Comparison of ENCODE assay signal across 15 cellular contexts in genomic region chr16:67663877-67664222, GRCh38. TPM values are rescaled to one million over a fixed set of nuclear protein-coding genes. Genes with fewer than 3 reads are reported as not detected.
DNase-seq lines count a peak whose midpoint lies in the region; TF ChIP-seq lines count a peak whose summit lies in the region.
"Had no signal": no experiment of that assay in that cellular context is flagged by ENCODE, and none has a peak within 500 bp of the region (broad histone marks: within the 10 kb centered on the region; RNA-seq: fewer than 3 reads in every experiment).

No MANE protein-coding gene starts in this region.

- DNase-seq in neural progenitor cell (ENCODE audit: low spot score) = no peak
- DNase-seq in KBM-7 = no peak
- DNase-seq in prostate gland (ENCODE audit: low spot score) = no peak
- no peak for DNase-seq in ACHN
- DNase-seq: lower lobe of right lung, NCI-H1694 treated with DMSO at 0.1 percent for 48 hours had no signal

- H3F3A ChIP-seq in DOHH2 (ENCODE audit: control insufficient read depth, insufficient read depth) = 0 out of 2 replicates have a peak, but pooled peaks cover 2% of the 10 kb centered on the region
- H3F3A ChIP-seq in neural progenitor cell (ENCODE audit: low read depth) = peaks cover 38% of the 10 kb centered on the region

- H3K4me3 Mint-ChIP-seq in brain = peak overlapping the region in 4 of 5 experiments; percentile 55 to 82 (median 64)
- peak overlapping the region; percentile 69 for H3K4me3 Mint-ChIP-seq in neural progenitor cell
- H3K4me3 Mint-ChIP-seq: activated CD4-positive, alpha-beta memory T cell treated with anti-CD3 and anti-CD28 coated beads for 36 hours; T-helper 2 cell treated with Interferon-gamma antibody and Interleukin-4, amounts not matched to agents 5 μg/mL and 100 μg/mL, for 36 hours had no signal

- in situ Hi-C loops in KBM-7 (cut with MboI; ENCODE audit: low pct_unique_long_range_greater_than_20kb, low sequenced_read_pairs) (no loop called here), ACHN (cut with HindIII; ENCODE audit: low pct_ligation_motif_present, low pct_unique_long_range_greater_than_20kb, low sequenced_read_pairs) (no loop called here)

- H3K36me3 ChIP-seq in DOHH2 (ENCODE audit: control insufficient read depth, low read length) (peaks cover 28% of the 10 kb centered on the region), neural progenitor cell (no peaks in the 10 kb centered on the region), prostate gland (no peaks in the 10 kb centered on the region)
- H3K36me3 ChIP-seq: SJCRH30 had no signal

- 92% methylated on average over 6 of the region's 6 CpGs for WGBS in prostate gland

- H3K4me1 ChIP-seq in DOHH2 (ENCODE audit: control insufficient read depth, low read length) (peaks cover 46% of the 10 kb centered on the region), neural progenitor cell (peaks cover 22% of the 10 kb centered on the region), prostate gland (replicated peaks) (peaks cover 11% of the 10 kb centered on the region)
- H3K4me1 ChIP-seq: SJCRH30 had no signal

- peak; percentile 15 for TF ChIP-seq CTCF in DOHH2 (IDR thresholded peaks at IDR 0.05; ENCODE audit: low read depth, low read length, poor library complexity, severe bottlenecking)
- no peak for TF ChIP-seq CTCF in brain (conservative IDR thresholded peaks at IDR 0.05)
- TF ChIP-seq CTCF in neural progenitor cell (IDR thresholded peaks at IDR 0.05) = no peak
- TF ChIP-seq CTCF in prostate gland (IDR thresholded peaks at IDR 0.05) = no peak

- no peak overlapping the region for H3K9ac ChIP-seq in neural progenitor cell

- H3K36me3 Mint-ChIP-seq in brain (peaks cover 4% of the 10 kb centered on the region), neural progenitor cell (peaks cover 10% of the 10 kb centered on the region)

- H3K27me3 Mint-ChIP-seq in brain (no peaks in the 10 kb centered on the region), neural progenitor cell (ENCODE audit: insufficient read depth, low read depth) (peaks cover 4% of the 10 kb centered on the region)
- H3K27me3 Mint-ChIP-seq: activated CD4-positive, alpha-beta memory T cell treated with anti-CD3 and anti-CD28 coated beads for 36 hours had no signal

- TF ChIP-seq POLR2A in prostate gland (IDR thresholded peaks at IDR 0.05) = no peak

- H3K4me2 ChIP-seq in DOHH2 (ENCODE audit: low read length) (no peak overlapping the region), neural progenitor cell (no peak overlapping the region)
- H3K4me2 ChIP-seq: PC-9 had no signal

- no peak overlapping the region for H3K27ac ChIP-seq in DOHH2 (ENCODE audit: low read depth, low read length)
- no peak overlapping the region for H3K27ac ChIP-seq in neural progenitor cell
- H3K27ac ChIP-seq in prostate gland = no peak overlapping the region
- H3K27ac ChIP-seq: heart right ventricle, lower lobe of right lung, PC-9, SJCRH30, tibial artery had no signal

- no peak overlapping the region for H3K4me3 ChIP-seq in DOHH2 (ENCODE audit: low read length)
- H3K4me3 ChIP-seq in neural progenitor cell = no peak overlapping the region
- H3K4me3 ChIP-seq in prostate gland = no peak overlapping the region
- H3K4me3 ChIP-seq: heart right ventricle, lower lobe of right lung, PC-9, SJCRH30, tibial artery had no signal

- peaks cover 50% of the 10 kb centered on the region for H3K4me1 Mint-ChIP-seq in brain
- H3K4me1 Mint-ChIP-seq in neural progenitor cell = peaks cover 31% of the 10 kb centered on the region

- H4K20me1 ChIP-seq in DOHH2 (ENCODE audit: control insufficient read depth, insufficient read depth, low read depth, low read length) = peaks cover 4% of the 10 kb centered on the region; the same call in 1 of the 2 replicates
- H4K20me1 ChIP-seq in neural progenitor cell (ENCODE audit: low read depth) = peaks cover 64% of the 10 kb centered on the region

- H3K9me3 ChIP-seq in DOHH2 (ENCODE audit: control insufficient read depth, insufficient read depth, low read length) (no peaks in the 10 kb centered on the region), neural progenitor cell (ENCODE audit: low read depth) (no peaks in the 10 kb centered on the region), prostate gland (no peaks in the 10 kb centered on the region)
- H3K9me3 ChIP-seq: Caco-2, heart right ventricle, lower lobe of right lung, SJCRH30, tibial artery had no signal

- H3K9me3 Mint-ChIP-seq in brain (peaks cover 0 to 4% (median 0%) of the 10 kb centered on the region in 5 experiments), neural progenitor cell (no peaks in the 10 kb centered on the region)
- H3K9me3 Mint-ChIP-seq: activated CD4-positive, alpha-beta memory T cell treated with anti-CD3 and anti-CD28 coated beads for 36 hours; T-helper 2 cell treated with Interferon-gamma antibody and Interleukin-4, amounts not matched to agents 5 μg/mL and 100 μg/mL, for 36 hours had no signal

- no peaks in the 10 kb centered on the region for H3K27me3 ChIP-seq in DOHH2 (ENCODE audit: control insufficient read depth, low read length)
- peaks cover 8% of the 10 kb centered on the region for H3K27me3 ChIP-seq in neural progenitor cell
- no peaks in the 10 kb centered on the region for H3K27me3 ChIP-seq in prostate gland (replicated peaks; ENCODE audit: insufficient read depth)
- H3K27me3 ChIP-seq: heart right ventricle, SJCRH30, tibial artery had no signal

- peaks cover 19% of the 10 kb centered on the region for H3K79me2 ChIP-seq in DOHH2 (ENCODE audit: control insufficient read depth, low read length)
- peaks cover 6% of the 10 kb centered on the region for H3K79me2 ChIP-seq in neural progenitor cell (ENCODE audit: low read depth)

- no peaks in the 10 kb centered on the region for H3K9me2 ChIP-seq in DOHH2 (replicated peaks; ENCODE audit: control insufficient read depth, low read length)

- H2AFZ ChIP-seq in neural progenitor cell (replicated peaks) = no peak overlapping the region
- H2AFZ ChIP-seq: PC-9 had no signal

- intact Hi-C loops in prostate gland (cut with DNase I) = loop anchor here (5.0 to 10.0 kb wide), 2 partner anchors 139 to 178 kb away; partner anchors contain the start of genes RIPOR1 and THAP11

- H3K27ac Mint-ChIP-seq in brain (peak overlapping the region; percentile 17 to 89 (median 65)), neural progenitor cell (no peak overlapping the region)
- H3K27ac Mint-ChIP-seq: activated CD4-positive, alpha-beta memory T cell treated with anti-CD3 and anti-CD28 coated beads for 36 hours; T-helper 2 cell treated with Interferon-gamma antibody and Interleukin-4, amounts not matched to agents 5 μg/mL and 100 μg/mL, for 36 hours had no signal

RNA-seq across cellular contexts. Expression of gene ENKD1, which starts 2.7 kb away (rescaled TPM):
- 43.7 TPM for polyA plus RNA-seq in brain (ENCODE audit: insufficient read depth, low read depth, low replicate concordance)
- total RNA-seq in neural progenitor cell (ENCODE audit: low replicate concordance) (6.9 and 18.7 TPM in 2 replicates), prostate gland (10 to 100 TPM; 20.6 to 29.1 TPM)

RNA-seq across cellular contexts. Expression of gene C16orf86, which starts 2.8 kb away (rescaled TPM):
- polyA plus RNA-seq in brain (ENCODE audit: insufficient read depth, low read depth, low replicate concordance) = 6.6 TPM
- total RNA-seq in neural progenitor cell (ENCODE audit: low replicate concordance) = 0.24 and 6.0 TPM in 2 replicates
- total RNA-seq in prostate gland = 10 to 100 TPM in 1 of 2 donors, 1 to 10 TPM in 1; 10.0 to 18.3 TPM

RNA-seq across cellular contexts. Expression of gene PARD6A, which starts 3.1 kb away (rescaled TPM):
- polyA plus RNA-seq in brain (ENCODE audit: insufficient read depth, low read depth, low replicate concordance) = 39.6 TPM
- total RNA-seq in neural progenitor cell (ENCODE audit: low replicate concordance) = 2.7 and 8.7 TPM in 2 replicates
- 10 to 100 TPM in 1 of 2 donors, 1 to 10 TPM in 1; 3.4 to 13.7 TPM for total RNA-seq in prostate gland

RNA-seq across cellular contexts. Expression of gene ACD, which starts 3.8 kb away (rescaled TPM):
- polyA plus RNA-seq in brain (ENCODE audit: insufficient read depth, low read depth, low replicate concordance) = 59.2 TPM
- total RNA-seq in neural progenitor cell (ENCODE audit: low replicate concordance) (11.5 and 31.7 TPM in 2 replicates), prostate gland (10 to 100 TPM; 17.1 to 45.4 TPM)

RNA-seq across cellular contexts. Expression of gene CARMIL2, which starts 18.9 kb away (rescaled TPM):
- 36.1 TPM for polyA plus RNA-seq in brain (ENCODE audit: insufficient read depth, low read depth, low replicate concordance)
- 14.5 and 18.2 TPM in 2 replicates for total RNA-seq in neural progenitor cell (ENCODE audit: low replicate concordance)
- 1 to 10 TPM; 4.8 to 5.1 TPM for total RNA-seq in prostate gland
